In the genomic region with DNA sequence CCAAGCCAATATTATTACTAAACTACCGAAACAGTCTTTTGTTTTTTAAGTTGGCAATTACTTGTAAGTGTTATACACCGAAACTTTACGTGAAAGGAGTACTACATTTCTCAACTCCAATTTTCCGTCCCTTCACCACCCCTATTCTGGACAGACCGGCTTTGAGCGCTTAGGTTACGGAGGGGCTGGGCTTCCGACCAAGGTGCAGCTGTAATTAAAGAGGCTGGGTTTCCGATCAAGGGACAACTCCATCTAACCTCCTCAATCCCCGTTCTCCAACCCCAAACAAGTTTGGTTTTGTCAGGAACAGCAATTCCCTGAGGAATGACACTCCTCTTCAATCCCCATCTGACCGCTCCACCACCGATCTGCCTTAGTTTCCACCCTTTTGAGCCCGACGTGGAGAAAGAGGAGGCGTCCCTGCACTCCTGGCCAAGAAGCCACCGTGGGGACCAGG, we compare ENCODE assay signal across 8 cellular contexts. TPM values are rescaled to one million over a fixed set of nuclear protein-coding genes. Genes with fewer than 3 reads are reported as not detected.
DNase-seq lines count a peak whose midpoint lies in the region; ATAC-seq and TF ChIP-seq lines count a peak whose summit lies in the region.

No MANE protein-coding gene starts in this region.

- H3K9me3 Mint-ChIP-seq in neural crest cell = no peaks in the 10 kb centered on the region

- DNase-seq in DMS53 treated with DMSO at 0.1 percent for 48 hours (lab: John Stamatoyannopoulos, UW; ENCODE audit: unreplicated experiment) = peak; percentile 25
- DNase-seq in HS-27A (ENCODE audit: low read depth) = peak; percentile 7
- no peak for DNase-seq in neural crest cell (ENCODE audit: low read depth, low spot score)
- no peak for DNase-seq in NK-92 (lab: John Stamatoyannopoulos, UW; ENCODE audit: unreplicated experiment)
- DNase-seq in KBM-7 = no peak
- DNase-seq in cortex of kidney (lab: John Stamatoyannopoulos, UW) = no peak

- peak overlapping the region; percentile 94 for H3K27ac Mint-ChIP-seq in neural crest cell (ENCODE audit: unreplicated experiment)

- in situ Hi-C loops in KBM-7 (cut with MboI; ENCODE audit: low pct_unique_long_range_greater_than_20kb, low sequenced_read_pairs) = no loop called here

- H3K4me1 Mint-ChIP-seq in neural crest cell = peaks cover 30% of the 10 kb centered on the region

- peaks cover under 1% of the 10 kb centered on the region for H3K36me3 Mint-ChIP-seq in neural crest cell (ENCODE audit: low read depth)

- TF ChIP-seq CTCF in WI38 (IDR thresholded peaks at IDR 0.05; ENCODE audit: low read depth, low read length) (no peak), neural crest cell (conservative IDR thresholded peaks at IDR 0.05) (no peak)

- peak overlapping the region; percentile 97 for H3K4me3 Mint-ChIP-seq in neural crest cell

- peak; percentile 68 for ATAC-seq in esophagus mucosa

- peaks cover 16% of the 10 kb centered on the region for H3K27me3 Mint-ChIP-seq in neural crest cell (ENCODE audit: low read depth)

- peak overlapping the region; percentile 98 for H3K4me3 ChIP-seq in WI38 (ENCODE audit: low read depth, low read length)

RNA-seq across cellular contexts. Expression of a gene that starts 0.6 kb away (rescaled TPM):
- total RNA-seq in esophagus mucosa (33.3 TPM), neural crest cell (16.9 and 17.9 TPM in 2 replicates)

Comparison
In these comparisons a context has a peak if more than half of its experiments do, and no peak if none do; other contexts are left out.
1. DNase-seq: peak in DMS53 treated with DMSO at 0.1 percent for 48 hours (single experiment) and HS-27A (single experiment); none in neural crest cell (single experiment), NK-92 (single experiment), KBM-7 (single experiment) and cortex of kidney (single experiment).